22 cellular contexts compared by ENCODE assay signal in the genomic region with DNA sequence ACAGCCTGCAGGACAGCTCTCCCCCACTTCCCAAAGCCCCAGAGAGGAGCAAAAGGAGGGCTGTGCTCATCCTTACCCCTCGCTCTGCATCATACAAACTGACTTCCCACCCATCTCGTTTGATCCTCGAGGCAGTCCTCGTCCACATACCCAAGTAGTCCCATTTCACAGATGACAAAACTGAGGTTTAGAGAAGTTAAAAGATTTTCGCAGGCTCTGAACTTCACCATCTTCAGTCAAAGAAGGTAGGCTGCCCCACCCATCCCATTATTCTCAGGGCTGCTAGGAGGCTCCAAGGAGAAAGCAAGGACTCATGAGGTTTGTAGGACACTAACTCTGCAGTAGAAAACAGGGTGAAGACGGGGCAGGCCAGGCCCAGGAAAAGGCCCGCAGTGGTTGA.
DNase-seq lines count a peak whose midpoint lies in the region; ATAC-seq, FAIRE-seq and TF ChIP-seq lines count a peak whose summit lies in the region.
"Had no signal": no experiment of that assay in that cellular context is flagged by ENCODE, and none has a peak within 500 bp of the region (broad histone marks: within the 10 kb centered on the region; RNA-seq: fewer than 3 reads in every experiment).

No MANE protein-coding gene starts in this region.

- H2BK12ac ChIP-seq in H1 (ENCODE audit: low read depth, low read length), result no peak overlapping the region

- no peak overlapping the region for H3K27ac ChIP-seq in H1 (ENCODE audit: low read depth, low read length)
- H3K27ac ChIP-seq: SJSA1 had no signal

- H2BK120ac ChIP-seq in H1 (replicated peaks; ENCODE audit: low read depth, low read length), result no peak overlapping the region

- no peaks in the 10 kb centered on the region for H3K79me2 ChIP-seq in H1 (ENCODE audit: control insufficient read depth in 1 of 2, insufficient read depth in 2 of 2, low read length in 2 of 2)

- H2BK5ac ChIP-seq in H1 (ENCODE audit: low read depth, low read length), result no peak overlapping the region

- H2AFZ ChIP-seq in H1 (ENCODE audit: low read length), result no peak overlapping the region

- H3K9me3 ChIP-seq in T-helper 17 cell (ENCODE audit: control insufficient read depth, low read length, poor library complexity, severe bottlenecking) (no peaks in the 10 kb centered on the region), H1 (ENCODE audit: insufficient read depth in 2 of 2, low read depth in 1 of 2, low read length in 1 of 2) (no peaks in the 10 kb centered on the region)
- H3K9me3 ChIP-seq: SJSA1 had no signal

- H3K4me1 ChIP-seq in H1 (replicated peaks in 1 of 4; ENCODE audit: control insufficient read depth in 3 of 4, insufficient read depth in 4 of 4, low read length in 3 of 4), result peaks cover 0 to 6% (median 3%) of the 10 kb centered on the region in 4 experiments; a peak in 5 of 7 replicates

- H4K5ac ChIP-seq in H1 (ENCODE audit: insufficient read length, low read depth, low read length), result no peak overlapping the region

- no peak overlapping the region for H4K91ac ChIP-seq in H1 (replicated peaks; ENCODE audit: insufficient read length, low read length)

- H4K8ac ChIP-seq in H1 (ENCODE audit: extremely low read depth, insufficient read depth, low read length), result no peak overlapping the region

- no peaks in the 10 kb centered on the region for H3K9me3 Mint-ChIP-seq in activated naive CD8-positive, alpha-beta T cell treated with anti-CD3 and anti-CD28 coated beads, Interleukin-2, amount 10 ng/mL, durations not matched to agents 7 days and 5 days
- no peaks in the 10 kb centered on the region for H3K9me3 Mint-ChIP-seq in activated naive CD8-positive, alpha-beta T cell treated with anti-CD3 and anti-CD28 coated beads for 36 hours
- H3K9me3 Mint-ChIP-seq in stimulated activated effector memory CD8-positive, alpha-beta T cell treated with anti-CD3 and anti-CD28 coated beads, Interleukin-12 subunit alpha, Interleukin-12 subunit beta, amount 100 ng/mL, for 72 hours, result no peaks in the 10 kb centered on the region
- H3K9me3 Mint-ChIP-seq: H9, IgD-negative memory B cell had no signal

- H3K23me2 ChIP-seq in H1 (ENCODE audit: low read depth, low read length), result no peaks in the 10 kb centered on the region; the same call in 1 of the 2 replicates

- no peak for TF ChIP-seq CTCF in H1 (IDR thresholded peaks at IDR 0.05; ENCODE audit: control extremely low read depth in 1 of 3, insufficient read depth in 1 of 3, low read depth in 1 of 3, low read length in 3 of 3)

- TF ChIP-seq EP300 in H1 (IDR thresholded peaks at IDR 0.05; ENCODE audit: borderline replicate concordance in 1 of 2, low read depth in 2 of 2, low read length in 2 of 2), result no peak

- no peaks in the 10 kb centered on the region for H3K79me1 ChIP-seq in H1 (ENCODE audit: low read depth, low read length)

- H4K20me1 ChIP-seq in H1 (replicated peaks in 1 of 2; ENCODE audit: control insufficient read depth in 1 of 2, insufficient read depth in 2 of 2, low read length in 2 of 2), result no peaks in the 10 kb centered on the region

- no peak for ATAC-seq in activated naive CD8-positive, alpha-beta T cell treated with anti-CD3 and anti-CD28 coated beads, Interleukin-2, amount 10 ng/mL, durations not matched to agents 7 days and 5 days (ENCODE audit: low read depth)
- ATAC-seq in T-helper 17 cell, result no peak
- no peak for ATAC-seq in stimulated activated effector memory CD8-positive, alpha-beta T cell treated with anti-CD3 and anti-CD28 coated beads, Interleukin-12 subunit alpha, Interleukin-12 subunit beta, amount 100 ng/mL, for 72 hours
- ATAC-seq in HG02759 (IDR thresholded peaks at IDR 0.05; ENCODE audit: unreplicated experiment), result no peak
- ATAC-seq: Right ventricle myocardium inferior had no signal

- no peak overlapping the region for H2BK15ac ChIP-seq in H1 (ENCODE audit: low read length)

- H3K36me3 ChIP-seq in H1 (ENCODE audit: control insufficient read depth in 2 of 4, insufficient read depth in 4 of 4, low read length in 3 of 4), result no peaks in the 10 kb centered on the region
- H3K36me3 ChIP-seq: SJSA1 had no signal

- no peak overlapping the region for H3K14ac ChIP-seq in H1 (ENCODE audit: insufficient read length)

- H3K36me3 Mint-ChIP-seq in activated naive CD8-positive, alpha-beta T cell treated with anti-CD3 and anti-CD28 coated beads, Interleukin-2, amount 10 ng/mL, durations not matched to agents 7 days and 5 days, result no peaks in the 10 kb centered on the region
- no peaks in the 10 kb centered on the region for H3K36me3 Mint-ChIP-seq in activated naive CD8-positive, alpha-beta T cell treated with anti-CD3 and anti-CD28 coated beads for 36 hours
- peaks cover 4% of the 10 kb centered on the region for H3K36me3 Mint-ChIP-seq in T-helper 17 cell (ENCODE audit: low read depth)
- no peaks in the 10 kb centered on the region for H3K36me3 Mint-ChIP-seq in stimulated activated effector memory CD8-positive, alpha-beta T cell treated with anti-CD3 and anti-CD28 coated beads, Interleukin-12 subunit alpha, Interleukin-12 subunit beta, amount 100 ng/mL, for 72 hours
- H3K36me3 Mint-ChIP-seq: IgD-negative memory B cell had no signal

- peaks cover 10% of the 10 kb centered on the region for H3K4me1 Mint-ChIP-seq in activated naive CD8-positive, alpha-beta T cell treated with anti-CD3 and anti-CD28 coated beads, Interleukin-2, amount 10 ng/mL, durations not matched to agents 7 days and 5 days
- H3K4me1 Mint-ChIP-seq in activated naive CD8-positive, alpha-beta T cell treated with anti-CD3 and anti-CD28 coated beads for 36 hours, result peaks cover 11% of the 10 kb centered on the region
- peaks cover 24% of the 10 kb centered on the region for H3K4me1 Mint-ChIP-seq in T-helper 17 cell
- peaks cover 18% of the 10 kb centered on the region for H3K4me1 Mint-ChIP-seq in stimulated activated effector memory CD8-positive, alpha-beta T cell treated with anti-CD3 and anti-CD28 coated beads, Interleukin-12 subunit alpha, Interleukin-12 subunit beta, amount 100 ng/mL, for 72 hours

- H3K18ac ChIP-seq in H1 (ENCODE audit: extremely low read depth, low read length), result no peak overlapping the region

- peaks cover 17% of the 10 kb centered on the region for H3K27me3 Mint-ChIP-seq in activated naive CD8-positive, alpha-beta T cell treated with anti-CD3 and anti-CD28 coated beads, Interleukin-2, amount 10 ng/mL, durations not matched to agents 7 days and 5 days
- H3K27me3 Mint-ChIP-seq in activated naive CD8-positive, alpha-beta T cell treated with anti-CD3 and anti-CD28 coated beads for 36 hours, result peaks cover 6% of the 10 kb centered on the region
- peaks cover 24% of the 10 kb centered on the region for H3K27me3 Mint-ChIP-seq in T-helper 17 cell

- no peak overlapping the region for H3K4me3 Mint-ChIP-seq in activated naive CD8-positive, alpha-beta T cell treated with anti-CD3 and anti-CD28 coated beads, Interleukin-2, amount 10 ng/mL, durations not matched to agents 7 days and 5 days
- no peak overlapping the region for H3K4me3 Mint-ChIP-seq in activated naive CD8-positive, alpha-beta T cell treated with anti-CD3 and anti-CD28 coated beads for 36 hours
- peak overlapping the region; percentile 87 for H3K4me3 Mint-ChIP-seq in T-helper 17 cell
- H3K4me3 Mint-ChIP-seq in stimulated activated effector memory CD8-positive, alpha-beta T cell treated with anti-CD3 and anti-CD28 coated beads, Interleukin-12 subunit alpha, Interleukin-12 subunit beta, amount 100 ng/mL, for 72 hours, result peak overlapping the region; percentile 57
- H3K4me3 Mint-ChIP-seq: H9 had no signal

- H3K4me2 ChIP-seq in H1 (ENCODE audit: insufficient read depth in 1 of 2, low read depth in 2 of 2, low read length in 2 of 2), result no peak overlapping the region

- CTCF ChIA-PET in H1 (lab: Charles Lee; ENCODE audit: partially characterized antibody), result interaction anchor here (0.6 to 9.9 kb wide), 17 partner anchors 7 to 1408 kb away, joined by 3 to 129 read pairs (median 15); no protein-coding TSS in a partner anchor

- peak; percentile 10 for DNase-seq in activated naive CD8-positive, alpha-beta T cell treated with anti-CD3 and anti-CD28 coated beads, Interleukin-2, amount 10 ng/mL, durations not matched to agents 7 days and 5 days
- DNase-seq in activated naive CD8-positive, alpha-beta T cell treated with anti-CD3 and anti-CD28 coated beads for 36 hours, result no peak
- DNase-seq in T-helper 17 cell (no peak), H1 (ENCODE audit: low read depth in 1 of 2, low spot score in 2 of 2) (no peak), T-helper 9 cell (no peak)
- DNase-seq in stimulated activated effector memory CD8-positive, alpha-beta T cell treated with anti-CD3 and anti-CD28 coated beads, Interleukin-12 subunit alpha, Interleukin-12 subunit beta, amount 100 ng/mL, for 72 hours (ENCODE audit: low spot score in 2 of 2), result no peak
- DNase-seq in activated effector memory CD4-positive, alpha-beta T cell treated with Interleukin-2 at 50 U/mL for 16 hours, result no peak
- DNase-seq: 8988T, AML-193, EL, GF-D8, H9, Karpas-422, NCI-H1694, NCI-H2081 treated with DMSO at 0.1 percent for 48 hours, NCI-H446 treated with DMSO at 0.1 percent for 48 hours, NCI-H526 treated with DMSO at 0.1 percent for 48 hours, OCI-M1 had no signal

- TF ChIP-seq RAD21 in H1 (IDR thresholded peaks at IDR 0.05 in 1 of 2, conservative IDR thresholded peaks at IDR 0.05 in 1 of 2; ENCODE audit: low read depth in 2 of 2, low read length in 2 of 2), result no peak

- H3K9ac ChIP-seq in H1 (replicated peaks in 1 of 4; ENCODE audit: extremely low read depth in 1 of 4, low read depth in 3 of 4, low read length in 3 of 4), result no peak overlapping the region

- POLR2A ChIA-PET in activated naive CD8-positive, alpha-beta T cell treated with anti-CD3 and anti-CD28 coated beads, Interleukin-2, amount 10 ng/mL, durations not matched to agents 7 days and 5 days (lab: Charles Lee), result no interaction called here
- POLR2A ChIA-PET in H1 (lab: Charles Lee; ENCODE audit: partially characterized antibody), result no interaction called here

- WGBS in H1 (ENCODE audit: extremely low coverage in 1 of 2, insufficient coverage in 1 of 2, insufficient read length in 1 of 2, insufficient replicate concordance in 2 of 2, low coverage in 1 of 2, low lambda C conversion rate in 2 of 2, missing lambda C conversion rate in 1 of 2), 2 experiments, result 87% methylated on average over 7 of the region's 7 CpGs; no CpG with 5 or more reads in 1 of the 2 experiments

- no peak overlapping the region for H2BK20ac ChIP-seq in H1 (ENCODE audit: low read length)

- no peak overlapping the region for H3K56ac ChIP-seq in H1 (replicated peaks; ENCODE audit: insufficient read length, low read depth, low read length)

- H3K4me3 ChIP-seq in H1 (ENCODE audit: extremely low read depth in 1 of 4, insufficient read depth in 2 of 4, low read depth in 3 of 4, low read length in 4 of 4), result no peak overlapping the region
- H3K4me3 ChIP-seq: SJSA1 had no signal

- no peak for FAIRE-seq in H1 (lab: Jason Lieb, UNC)

- no peak for TF ChIP-seq POLR2A in H1 (IDR thresholded peaks at IDR 0.05; ENCODE audit: control extremely low read depth in 1 of 2, low read depth in 2 of 2, low read length in 2 of 2)

- no peak overlapping the region for H3K4ac ChIP-seq in H1 (replicated peaks; ENCODE audit: insufficient read length, low read depth, low read length)

- H2AK5ac ChIP-seq in H1 (ENCODE audit: low read depth, low read length), result no peak overlapping the region

- H3K23ac ChIP-seq in H1 (ENCODE audit: insufficient read length), result no peak overlapping the region

- H3K27ac Mint-ChIP-seq in activated naive CD8-positive, alpha-beta T cell treated with anti-CD3 and anti-CD28 coated beads, Interleukin-2, amount 10 ng/mL, durations not matched to agents 7 days and 5 days, result no peak overlapping the region
- no peak overlapping the region for H3K27ac Mint-ChIP-seq in activated naive CD8-positive, alpha-beta T cell treated with anti-CD3 and anti-CD28 coated beads for 36 hours
- peak overlapping the region; percentile 85 for H3K27ac Mint-ChIP-seq in T-helper 17 cell
- H3K27ac Mint-ChIP-seq in stimulated activated effector memory CD8-positive, alpha-beta T cell treated with anti-CD3 and anti-CD28 coated beads, Interleukin-12 subunit alpha, Interleukin-12 subunit beta, amount 100 ng/mL, for 72 hours, result no peak overlapping the region

- H3K27me3 ChIP-seq in H1 (replicated peaks in 1 of 4; ENCODE audit: control insufficient read depth in 3 of 4, extremely low read depth in 1 of 4, insufficient read depth in 3 of 4, low read length in 3 of 4), result no peaks in the 10 kb centered on the region; a peak in 1 of 7 replicates

Comparison
In these comparisons a context has a peak if more than half of its experiments do, and no peak if none do; other contexts are left out.
1. H3K4me3 Mint-ChIP-seq: peak in T-helper 17 cell (single experiment) and stimulated activated effector memory CD8-positive, alpha-beta T cell treated with anti-CD3 and anti-CD28 coated beads, Interleukin-12 subunit alpha, Interleukin-12 subunit beta, amount 100 ng/mL, for 72 hours (single experiment); none in activated naive CD8-positive, alpha-beta T cell treated with anti-CD3 and anti-CD28 coated beads, Interleukin-2, amount 10 ng/mL, durations not matched to agents 7 days and 5 days (single experiment) and activated naive CD8-positive, alpha-beta T cell treated with anti-CD3 and anti-CD28 coated beads for 36 hours (single experiment).